ENCODE assay signal across 11 cellular contexts in genomic region chr2:126885701-126886121, GRCh38. TPM values are rescaled to one million over a fixed set of nuclear protein-coding genes. Genes with fewer than 3 reads are reported as not detected.
DNase-seq lines count a peak whose midpoint lies in the region; ATAC-seq, FAIRE-seq and TF ChIP-seq lines count a peak whose summit lies in the region.
"Had no signal": no experiment of that assay in that cellular context is flagged by ENCODE, and none has a peak within 500 bp of the region (broad histone marks: within the 10 kb centered on the region; RNA-seq: fewer than 3 reads in every experiment).

No MANE protein-coding gene starts in this region.

- no peak for FAIRE-seq in astrocyte (lab: Jason Lieb, UNC)
- FAIRE-seq: D721Med had no signal

- H3K36me3 ChIP-seq in DOHH2 (ENCODE audit: control insufficient read depth, low read length) = no peaks in the 10 kb centered on the region
- no peaks in the 10 kb centered on the region for H3K36me3 ChIP-seq in astrocyte (ENCODE audit: insufficient read depth, low read length)
- H3K36me3 ChIP-seq in iPS-15b (ENCODE audit: control insufficient read depth, insufficient read depth, low read length) = no peaks in the 10 kb centered on the region

- ATAC-seq in GM19452 (IDR thresholded peaks at IDR 0.05; ENCODE audit: unreplicated experiment) = no peak

- no peaks in the 10 kb centered on the region for H3F3A ChIP-seq in DOHH2 (ENCODE audit: control insufficient read depth, insufficient read depth)

- H3K79me2 ChIP-seq in DOHH2 (ENCODE audit: control insufficient read depth, low read length) (no peaks in the 10 kb centered on the region), astrocyte (ENCODE audit: insufficient read depth, low read length) (no peaks in the 10 kb centered on the region)

- no peak overlapping the region for H3K27ac Mint-ChIP-seq in astrocyte (ENCODE audit: unreplicated experiment)

- H3K9me3 ChIP-seq in DOHH2 (ENCODE audit: control insufficient read depth, insufficient read depth, low read length) (no peaks in the 10 kb centered on the region), astrocyte (ENCODE audit: insufficient read depth, low read depth, low read length) (no peaks in the 10 kb centered on the region), iPS-15b (ENCODE audit: control insufficient read depth, insufficient read depth, low read length) (no peaks in the 10 kb centered on the region)

- H3K4me1 ChIP-seq in DOHH2 (ENCODE audit: control insufficient read depth, low read length) = peaks cover 17% of the 10 kb centered on the region
- peaks cover 6% of the 10 kb centered on the region for H3K4me1 ChIP-seq in astrocyte (ENCODE audit: insufficient read depth, low read length)
- H3K4me1 ChIP-seq in iPS-15b (ENCODE audit: control insufficient read depth, insufficient read depth, low read length) = no peaks in the 10 kb centered on the region

- H3K27me3 Mint-ChIP-seq in astrocyte (ENCODE audit: low read depth, unreplicated experiment) = peaks cover 26% of the 10 kb centered on the region

- H3K27me3 ChIP-seq in DOHH2 (ENCODE audit: control insufficient read depth, low read length) (no peaks in the 10 kb centered on the region), astrocyte (ENCODE audit: insufficient read depth, low read length) (peaks cover 2% of the 10 kb centered on the region), iPS-15b (ENCODE audit: control insufficient read depth, insufficient read depth, low read length) (peaks cover 6% of the 10 kb centered on the region)

- peak overlapping the region; percentile 34; the same call in 1 of the 2 replicates for H3K4me3 ChIP-seq in DOHH2 (ENCODE audit: low read length)
- H3K4me3 ChIP-seq in astrocyte (ENCODE audit: insufficient read depth, low read depth, low read length) = no peak overlapping the region
- H3K4me3 ChIP-seq in iPS-15b (ENCODE audit: low read depth, low read length) = peak overlapping the region; percentile 49

- H3K4me1 Mint-ChIP-seq in astrocyte (ENCODE audit: low read depth, unreplicated experiment) = no peaks in the 10 kb centered on the region

- H2AFZ ChIP-seq in astrocyte (ENCODE audit: low read depth, low read length) = peak overlapping the region; percentile 69

- H3K36me3 Mint-ChIP-seq in astrocyte (ENCODE audit: low read depth, unreplicated experiment) = no peaks in the 10 kb centered on the region

- H3K4me2 ChIP-seq in DOHH2 (ENCODE audit: low read length) (peak overlapping the region; percentile 47), astrocyte (ENCODE audit: low read length) (peak overlapping the region; percentile 72)

- no peaks in the 10 kb centered on the region for H3K9me3 Mint-ChIP-seq in astrocyte (ENCODE audit: unreplicated experiment)

- TF ChIP-seq CTCF in DOHH2 (IDR thresholded peaks at IDR 0.05; ENCODE audit: low read depth, low read length, poor library complexity, severe bottlenecking) (no peak), astrocyte (IDR thresholded peaks at IDR 0.05; ENCODE audit: insufficient read depth, low read depth, low read length) (no peak)

- H3K27ac ChIP-seq in DOHH2 (ENCODE audit: low read depth, low read length) (no peak overlapping the region), astrocyte (ENCODE audit: low read depth, low read length) (no peak overlapping the region)

- DNase-seq in astrocyte (ENCODE audit: low read depth) (peak; percentile 6), renal cortical epithelial cell (ENCODE audit: low read depth) (peak; percentile 45), MV-4-11 (lab: John Stamatoyannopoulos, UW) (no peak), NCI-H748 treated with DMSO at 0.1 percent for 48 hours (lab: John Stamatoyannopoulos, UW) (no peak), HUDEP-2 (lab: John Stamatoyannopoulos, UW; ENCODE audit: unreplicated experiment in 76 of 76) (no peak)

- no peaks in the 10 kb centered on the region for H3K9me2 ChIP-seq in DOHH2 (replicated peaks; ENCODE audit: control insufficient read depth, low read length)

- no peak overlapping the region for H3K9ac ChIP-seq in astrocyte (ENCODE audit: low read length)
- H3K9ac ChIP-seq in iPS-15b (ENCODE audit: low read depth, low read length) = no peak overlapping the region

- H3K4me3 Mint-ChIP-seq in astrocyte (ENCODE audit: unreplicated experiment) = no peak overlapping the region

- no peaks in the 10 kb centered on the region for H4K20me1 ChIP-seq in DOHH2 (ENCODE audit: control insufficient read depth, insufficient read depth, low read depth, low read length)
- H4K20me1 ChIP-seq in astrocyte (ENCODE audit: insufficient read depth, low read length) = no peaks in the 10 kb centered on the region

RNA-seq across cellular contexts. Expression of gene TEX51, which starts 13.0 kb away (rescaled TPM):
- total RNA-seq in astrocyte (not detected in 2 replicates), renal cortical epithelial cell (not detected in 2 replicates)
- total RNA-seq: left colon, PC-3 had no signal

Comparison
In these comparisons a context has a peak if more than half of its experiments do, and no peak if none do; other contexts are left out.
1. DNase-seq: peak in astrocyte (single experiment) and renal cortical epithelial cell (single experiment); none in MV-4-11 (single experiment), NCI-H748 treated with DMSO at 0.1 percent for 48 hours (single experiment) and HUDEP-2 (0 of 76).